ENCODE assay signal across 9 cellular contexts in genomic region chr11:111925953-111926352, GRCh38. TPM values are rescaled to one million over a fixed set of nuclear protein-coding genes. Genes with fewer than 3 reads are reported as not detected.
DNase-seq lines count a peak whose midpoint lies in the region; ATAC-seq and TF ChIP-seq lines count a peak whose summit lies in the region.
"Had no signal": no experiment of that assay in that cellular context is flagged by ENCODE, and none has a peak within 500 bp of the region (broad histone marks: within the 10 kb centered on the region; RNA-seq: fewer than 3 reads in every experiment).

No MANE protein-coding gene starts in this region.

- no peaks in the 10 kb centered on the region for H3K9me3 Mint-ChIP-seq in neural crest cell

- no peaks in the 10 kb centered on the region for H3K36me3 ChIP-seq in BLaER1
- H3K36me3 ChIP-seq in MM.1S (replicated peaks; ENCODE audit: insufficient read depth, low read length) = no peaks in the 10 kb centered on the region

- H4K20me1 ChIP-seq in BLaER1 (no peaks in the 10 kb centered on the region), MM.1S (ENCODE audit: insufficient read depth, low read length) (no peaks in the 10 kb centered on the region)

- H2AFZ ChIP-seq in MM.1S (ENCODE audit: low read length) = peak overlapping the region; percentile 73

- H3K9me3 ChIP-seq in BLaER1 = no peaks in the 10 kb centered on the region
- no peaks in the 10 kb centered on the region for H3K9me3 ChIP-seq in MM.1S (replicated peaks; ENCODE audit: insufficient read depth, low read length)

- peaks cover 7% of the 10 kb centered on the region; the same call in 1 of the 2 replicates for H3F3A ChIP-seq in MM.1S (ENCODE audit: insufficient read depth, low read length)

- H3K4me3 ChIP-seq in BLaER1 (0 out of 2 replicates have a peak overlapping the region, but pooled peaks have one; percentile 64), MM.1S (ENCODE audit: low read length) (peak overlapping the region; percentile 54), coronary artery (peak overlapping the region; percentile 71)

- H3K36me3 Mint-ChIP-seq in neural crest cell (ENCODE audit: low read depth) = no peaks in the 10 kb centered on the region

- H3K4me3 Mint-ChIP-seq in neural crest cell = peak overlapping the region; percentile 87

- peaks cover 3% of the 10 kb centered on the region for H3K27me3 Mint-ChIP-seq in neural crest cell (ENCODE audit: low read depth)

- peaks cover 26% of the 10 kb centered on the region for H3K4me1 Mint-ChIP-seq in neural crest cell

- H3K27ac ChIP-seq in BLaER1 (peak overlapping the region; percentile 84), MM.1S (ENCODE audit: low read length) (peak overlapping the region; percentile 72; the same call in 1 of the 2 replicates), coronary artery (peak overlapping the region; percentile 76 to 95)

- H3K79me2 ChIP-seq in MM.1S (ENCODE audit: low read length) = no peaks in the 10 kb centered on the region

- H3K9ac ChIP-seq in BLaER1 (no peak overlapping the region; the same call in 1 of the 2 replicates), MM.1S (ENCODE audit: low read length) (peak overlapping the region; percentile 54; the same call in 1 of the 2 replicates)

- peaks cover 17% of the 10 kb centered on the region for H3K4me1 ChIP-seq in BLaER1
- peaks cover 6% of the 10 kb centered on the region for H3K4me1 ChIP-seq in MM.1S (ENCODE audit: low read length)

- H3K4me2 ChIP-seq in BLaER1 (peak overlapping the region; percentile 88), MM.1S (ENCODE audit: low read depth, low read length) (peak overlapping the region; percentile 90)

- H3K27me3 ChIP-seq in BLaER1 (no peaks in the 10 kb centered on the region), MM.1S (replicated peaks; ENCODE audit: insufficient read depth, low read length) (no peaks in the 10 kb centered on the region)

- no peaks in the 10 kb centered on the region for H3K9me2 ChIP-seq in MM.1S (replicated peaks; ENCODE audit: insufficient read depth, low read length)

- H3K27ac Mint-ChIP-seq in neural crest cell (ENCODE audit: unreplicated experiment) = peak overlapping the region; percentile 24

- no peak for TF ChIP-seq CTCF in MM.1S (IDR thresholded peaks at IDR 0.05; ENCODE audit: low read length)
- no peak for TF ChIP-seq CTCF in coronary artery (IDR thresholded peaks at IDR 0.05)
- no peak for TF ChIP-seq CTCF in neural crest cell (conservative IDR thresholded peaks at IDR 0.05)

- no peak for ATAC-seq in GM19452 (IDR thresholded peaks at IDR 0.05; ENCODE audit: unreplicated experiment)
- no peak for ATAC-seq in GM18868 (IDR thresholded peaks at IDR 0.05; ENCODE audit: unreplicated experiment)

- DNase-seq in MM.1S (no peak), coronary artery (ENCODE audit: low spot score) (no peak), neural crest cell (ENCODE audit: low read depth, low spot score) (no peak), germinal center (ENCODE audit: low spot score) (no peak), HK-2 (ENCODE audit: unreplicated experiment) (no peak)
- DNase-seq: effector CD8-positive, alpha-beta T cell had no signal

RNA-seq across cellular contexts. Expression of gene C11orf52, which starts 7.2 kb away (rescaled TPM):
- total RNA-seq in neural crest cell = not detected in 2 replicates

RNA-seq across cellular contexts. Expression of gene DIXDC1, which starts 11.2 kb away (rescaled TPM):
- total RNA-seq in neural crest cell = 24.4 and 24.6 TPM in 2 replicates

RNA-seq across cellular contexts. Expression of gene HSPB2, which starts 13.4 kb away (rescaled TPM):
- not detected in 2 replicates for total RNA-seq in neural crest cell

RNA-seq across cellular contexts. Expression of gene CRYAB, which starts 14.4 kb away (rescaled TPM):
- total RNA-seq in neural crest cell = not detected in 2 replicates

RNA-seq across cellular contexts. Expression of gene CFAP68, which starts 46.6 kb away (rescaled TPM):
- 22.8 and 24.8 TPM in 2 replicates for total RNA-seq in neural crest cell
